Comparison of ENCODE assay signal across 2 cellular contexts in the genomic region with DNA sequence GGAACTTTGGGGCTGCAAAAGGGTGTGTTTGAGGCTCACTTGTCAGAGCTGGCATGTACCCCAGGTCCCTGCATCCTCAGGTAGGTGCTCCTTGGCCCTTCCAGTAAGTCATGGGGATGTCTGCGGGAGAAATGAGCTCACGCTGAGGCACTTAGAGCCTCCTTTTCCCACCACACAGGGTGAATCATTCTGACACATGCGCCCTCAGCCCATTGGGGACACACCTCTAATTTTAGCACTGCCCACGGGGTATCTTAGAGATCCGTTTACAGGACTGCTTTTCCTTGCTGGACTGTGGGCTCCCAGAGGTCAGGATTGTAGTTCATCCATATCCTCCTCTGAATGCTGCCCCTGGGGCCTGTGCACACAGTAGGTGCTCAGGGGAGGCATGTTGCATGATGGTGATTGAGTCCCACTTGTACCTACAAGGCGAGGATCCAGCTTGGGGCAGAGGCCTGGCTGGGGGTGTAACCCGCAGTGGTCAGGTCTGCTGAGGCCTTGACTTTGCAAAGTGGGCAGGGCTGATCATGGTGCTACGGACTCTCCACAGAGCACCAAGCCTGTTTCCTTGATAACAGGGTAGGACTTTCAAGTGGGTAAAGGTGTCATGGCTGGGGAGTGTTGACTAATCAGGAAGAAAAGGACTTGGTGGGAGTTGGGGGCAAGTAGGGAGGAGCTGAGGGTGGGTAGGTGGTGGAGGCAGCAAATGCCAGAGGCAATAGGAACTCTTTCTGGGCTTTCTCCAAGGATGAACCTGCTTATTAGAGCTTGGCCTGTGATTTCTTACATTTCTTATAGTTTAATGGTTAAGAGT.
TF ChIP-seq lines count a peak whose summit lies in the region.

No MANE protein-coding gene starts in this region.

TF ChIP-seq in IMR-90, 13 proteins besides CTCF, POLR2A, EP300 and RAD21:
- TF ChIP-seq MAZ (IDR thresholded peaks at IDR 0.05; ENCODE audit: borderline replicate concordance, low read depth, low read length) (no peak), CEBPB (IDR thresholded peaks at IDR 0.05; ENCODE audit: low read depth, low read length) (no peak), FOS (IDR thresholded peaks at IDR 0.05; ENCODE audit: low read depth, low read length) (no peak), BHLHE40 (IDR thresholded peaks at IDR 0.05; ENCODE audit: low read depth, low read length) (no peak), RFX5 (IDR thresholded peaks at IDR 0.05; ENCODE audit: low read depth, low read length) (no peak), RCOR1 (IDR thresholded peaks at IDR 0.05; ENCODE audit: insufficient replicate concordance, low read length) (no peak), CHD1 (IDR thresholded peaks at IDR 0.05; ENCODE audit: low read depth, low read length) (no peak), MAFK (IDR thresholded peaks at IDR 0.05; ENCODE audit: low read depth, low read length) (no peak), MXI1 (IDR thresholded peaks at IDR 0.05; ENCODE audit: borderline replicate concordance, low read depth, low read length) (no peak), NFE2L2 (IDR thresholded peaks at IDR 0.05; ENCODE audit: low read depth, low read length) (no peak), SMC3 (IDR thresholded peaks at IDR 0.05; ENCODE audit: low read depth, low read length) (no peak)
- TF ChIP-seq, protein P1, sequence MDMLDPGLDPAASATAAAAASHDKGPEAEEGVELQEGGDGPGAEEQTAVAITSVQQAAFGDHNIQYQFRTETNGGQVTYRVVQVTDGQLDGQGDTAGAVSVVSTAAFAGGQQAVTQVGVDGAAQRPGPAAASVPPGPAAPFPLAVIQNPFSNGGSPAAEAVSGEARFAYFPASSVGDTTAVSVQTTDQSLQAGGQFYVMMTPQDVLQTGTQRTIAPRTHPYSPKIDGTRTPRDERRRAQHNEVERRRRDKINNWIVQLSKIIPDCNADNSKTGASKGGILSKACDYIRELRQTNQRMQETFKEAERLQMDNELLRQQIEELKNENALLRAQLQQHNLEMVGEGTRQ (IDR thresholded peaks at IDR 0.05; ENCODE audit: low read depth, low read length) = no peak
- TF ChIP-seq, protein P2, sequence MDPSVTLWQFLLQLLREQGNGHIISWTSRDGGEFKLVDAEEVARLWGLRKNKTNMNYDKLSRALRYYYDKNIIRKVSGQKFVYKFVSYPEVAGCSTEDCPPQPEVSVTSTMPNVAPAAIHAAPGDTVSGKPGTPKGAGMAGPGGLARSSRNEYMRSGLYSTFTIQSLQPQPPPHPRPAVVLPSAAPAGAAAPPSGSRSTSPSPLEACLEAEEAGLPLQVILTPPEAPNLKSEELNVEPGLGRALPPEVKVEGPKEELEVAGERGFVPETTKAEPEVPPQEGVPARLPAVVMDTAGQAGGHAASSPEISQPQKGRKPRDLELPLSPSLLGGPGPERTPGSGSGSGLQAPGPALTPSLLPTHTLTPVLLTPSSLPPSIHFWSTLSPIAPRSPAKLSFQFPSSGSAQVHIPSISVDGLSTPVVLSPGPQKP (IDR thresholded peaks at IDR 0.05; ENCODE audit: borderline replicate concordance, low read depth, low read length) = no peak

TF ChIP-seq in WTC11, 78 proteins besides CTCF, POLR2A, EP300 and RAD21:
- TF ChIP-seq PRDM15 (CRISPR knock-in tag; IDR thresholded peaks at IDR 0.05) (no peak), ERG (CRISPR knock-in tag; IDR thresholded peaks at IDR 0.05) (no peak), ZSCAN18 (CRISPR knock-in tag; IDR thresholded peaks at IDR 0.05) (no peak), HMGA2 (CRISPR knock-in tag; IDR thresholded peaks at IDR 0.05) (no peak), OVOL2 (CRISPR knock-in tag; IDR thresholded peaks at IDR 0.05; ENCODE audit: borderline replicate concordance) (no peak), ATF6 (CRISPR knock-in tag; IDR thresholded peaks at IDR 0.05) (no peak), GABPB1 (CRISPR knock-in tag; IDR thresholded peaks at IDR 0.05) (no peak), ATF2 (CRISPR knock-in tag; IDR thresholded peaks at IDR 0.05; ENCODE audit: borderline replicate concordance, low read depth) (no peak), SOX15 (CRISPR knock-in tag; IDR thresholded peaks at IDR 0.05) (no peak), MXD4 (CRISPR knock-in tag; IDR thresholded peaks at IDR 0.05; ENCODE audit: borderline replicate concordance) (no peak), PRRX2 (CRISPR knock-in tag; IDR thresholded peaks at IDR 0.05) (no peak), CBFB (CRISPR knock-in tag; IDR thresholded peaks at IDR 0.05; ENCODE audit: low read depth) (no peak), ATF3 (CRISPR knock-in tag; conservative IDR thresholded peaks at IDR 0.05) (no peak)
- TF ChIP-seq, protein P3, sequence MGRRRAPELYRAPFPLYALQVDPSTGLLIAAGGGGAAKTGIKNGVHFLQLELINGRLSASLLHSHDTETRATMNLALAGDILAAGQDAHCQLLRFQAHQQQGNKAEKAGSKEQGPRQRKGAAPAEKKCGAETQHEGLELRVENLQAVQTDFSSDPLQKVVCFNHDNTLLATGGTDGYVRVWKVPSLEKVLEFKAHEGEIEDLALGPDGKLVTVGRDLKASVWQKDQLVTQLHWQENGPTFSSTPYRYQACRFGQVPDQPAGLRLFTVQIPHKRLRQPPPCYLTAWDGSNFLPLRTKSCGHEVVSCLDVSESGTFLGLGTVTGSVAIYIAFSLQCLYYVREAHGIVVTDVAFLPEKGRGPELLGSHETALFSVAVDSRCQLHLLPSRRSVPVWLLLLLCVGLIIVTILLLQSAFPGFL (CRISPR knock-in tag; IDR thresholded peaks at IDR 0.05; ENCODE audit: borderline replicate concordance) = no peak
- TF ChIP-seq, protein P4, sequence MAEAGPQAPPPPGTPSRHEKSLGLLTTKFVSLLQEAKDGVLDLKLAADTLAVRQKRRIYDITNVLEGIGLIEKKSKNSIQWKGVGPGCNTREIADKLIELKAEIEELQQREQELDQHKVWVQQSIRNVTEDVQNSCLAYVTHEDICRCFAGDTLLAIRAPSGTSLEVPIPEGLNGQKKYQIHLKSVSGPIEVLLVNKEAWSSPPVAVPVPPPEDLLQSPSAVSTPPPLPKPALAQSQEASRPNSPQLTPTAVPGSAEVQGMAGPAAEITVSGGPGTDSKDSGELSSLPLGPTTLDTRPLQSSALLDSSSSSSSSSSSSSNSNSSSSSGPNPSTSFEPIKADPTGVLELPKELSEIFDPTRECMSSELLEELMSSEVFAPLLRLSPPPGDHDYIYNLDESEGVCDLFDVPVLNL (CRISPR knock-in tag; IDR thresholded peaks at IDR 0.05; ENCODE audit: borderline replicate concordance, low read depth) = no peak
